In genomic region chr12:110071504-110071903, GRCh38 we compare ENCODE assay signal across 20 cellular contexts.
"Had no signal": no experiment of that assay in that cellular context is flagged by ENCODE, and none has a peak within 500 bp of the region (broad histone marks: within the 10 kb centered on the region; RNA-seq: fewer than 3 reads in every experiment).

No MANE protein-coding gene starts in this region.

- H3K27ac Mint-ChIP-seq: dendritic cell treated with granulocyte-macrophage colony-stimulating factor and Interleukin-4, amounts not matched to agents 40 ng/mL and 50 ng/mL, for 4 days; stimulated activated naive CD8-positive, alpha-beta T cell treated with anti-CD3 and anti-CD28 coated beads, Interleukin-15, Interleukin-2, amounts not matched to agents 100 ng/mL and 50 ng/mL, for 24 hours had no signal

- ATAC-seq: effector memory CD8-positive, alpha-beta T cell; foreskin keratinocyte; mucosa of descending colon; naive thymus-derived CD8-positive, alpha-beta T cell; upper lobe of right lung had no signal

- FAIRE-seq: kidney had no signal

- H3K9ac ChIP-seq: SK-N-SH had no signal

- H3K4me3 ChIP-seq: breast epithelium, left ventricle myocardium inferior, mucosa of descending colon, thoracic aorta, upper lobe of right lung had no signal

- H3K27me3 Mint-ChIP-seq: dendritic cell treated with granulocyte-macrophage colony-stimulating factor and Interleukin-4, amounts not matched to agents 40 ng/mL and 50 ng/mL, for 4 days; naive thymus-derived CD8-positive, alpha-beta T cell; stimulated activated naive CD8-positive, alpha-beta T cell treated with anti-CD3 and anti-CD28 coated beads, Interleukin-15, Interleukin-2, amounts not matched to agents 100 ng/mL and 50 ng/mL, for 24 hours had no signal

- H3K9me3 ChIP-seq: breast epithelium, left ventricle myocardium inferior, mucosa of descending colon, SK-N-SH, thoracic aorta, upper lobe of right lung had no signal

- DNase-seq: activated CD4-positive, alpha-beta T cell treated with anti-CD3 and anti-CD28 coated beads, Interleukin-2, amount 50 U/mL, for 1 hour; aorta; effector memory CD8-positive, alpha-beta T cell; foreskin keratinocyte; glutamatergic neuron; hypothalamus; kidney; left ventricle myocardium inferior; mucosa of descending colon; naive thymus-derived CD8-positive, alpha-beta T cell; SHP77; SK-N-SH; stimulated activated CD4-positive, alpha-beta T cell treated with anti-CD3 and anti-CD28 coated beads, Interleukin-4, amount 100 ng/mL, for 4 hours; stimulated activated CD8-positive, alpha-beta memory T cell treated with anti-CD3 and anti-CD28 coated beads, Interleukin-4, amount 100 ng/mL, for 48 hours; upper lobe of right lung had no signal

- H3K27me3 ChIP-seq: breast epithelium, upper lobe of right lung had no signal

- H3K36me3 ChIP-seq: breast epithelium, left ventricle myocardium inferior, thoracic aorta, upper lobe of right lung had no signal

- H3K27ac ChIP-seq: breast epithelium, foreskin keratinocyte, left ventricle myocardium inferior, thoracic aorta, upper lobe of right lung had no signal

- H3K9me3 Mint-ChIP-seq: activated naive CD4-positive, alpha-beta T cell treated with anti-CD3 and anti-CD28 coated beads, Interleukin-2, amount 50 U/mL, for 72 hours; dendritic cell treated with granulocyte-macrophage colony-stimulating factor and Interleukin-4, amounts not matched to agents 40 ng/mL and 50 ng/mL, for 4 days; effector memory CD8-positive, alpha-beta T cell; naive thymus-derived CD8-positive, alpha-beta T cell; stimulated activated naive CD8-positive, alpha-beta T cell treated with anti-CD3 and anti-CD28 coated beads, Interleukin-15, Interleukin-2, amounts not matched to agents 100 ng/mL and 50 ng/mL, for 24 hours had no signal

- H3K36me3 Mint-ChIP-seq: naive thymus-derived CD8-positive, alpha-beta T cell had no signal

- H3K4me1 ChIP-seq: foreskin keratinocyte had no signal

- H3K4me2 ChIP-seq: SK-N-SH had no signal
